In the genomic region with DNA sequence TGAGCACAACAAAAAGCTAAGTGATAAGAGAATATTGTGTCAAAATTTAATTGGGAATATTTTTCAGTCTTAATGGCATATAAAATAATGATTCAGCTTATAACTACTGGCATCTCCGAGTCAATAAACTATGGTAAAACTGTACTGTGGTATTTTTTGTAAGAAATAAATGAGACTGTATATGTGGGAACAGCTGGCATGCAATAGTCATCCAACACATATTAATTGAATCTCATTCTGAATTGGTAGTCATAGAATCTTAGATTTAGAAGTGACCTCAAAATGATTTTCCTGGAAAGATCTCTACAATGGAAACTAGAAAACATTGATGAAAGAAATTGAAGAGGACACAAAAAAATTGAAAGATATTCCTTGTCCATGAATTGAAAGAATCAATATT, we compare ENCODE assay signal across 29 cellular contexts.
"Had no signal": no experiment of that assay in that cellular context is flagged by ENCODE, and none has a peak within 500 bp of the region (broad histone marks: within the 10 kb centered on the region; RNA-seq: fewer than 3 reads in every experiment).

No MANE protein-coding gene starts in this region.

- H3K27ac Mint-ChIP-seq: stimulated activated effector memory CD8-positive, alpha-beta T cell treated with anti-CD3 and anti-CD28 coated beads, Interleukin-12 subunit alpha, Interleukin-12 subunit beta, amount 100 ng/mL, for 72 hours; stimulated activated memory B cell treated with anti-CD40 and anti-IgM and Interleukin-4, amounts not matched to agents 10 μg/mL and 1 μg/mL and 100 μg/mL, for 72 hours; stimulated activated naive B cell treated with anti-CD40 and anti-IgM and Interleukin-4, amounts not matched to agents 10 μg/mL and 1 μg/mL and 100 μg/mL, for 72 hours; stimulated activated naive CD8-positive, alpha-beta T cell treated with anti-CD3 and anti-CD28 coated beads, Interleukin-15, Interleukin-2, amounts not matched to agents 100 ng/mL and 50 ng/mL, for 24 hours; type B pancreatic cell had no signal

- ATAC-seq: stimulated activated effector memory CD8-positive, alpha-beta T cell treated with anti-CD3 and anti-CD28 coated beads, Interleukin-12 subunit alpha, Interleukin-12 subunit beta, amount 100 ng/mL, for 72 hours; stimulated activated memory B cell treated with anti-CD40 and anti-IgM and Interleukin-4, amounts not matched to agents 10 μg/mL and 1 μg/mL and 100 μg/mL, for 72 hours; stimulated activated naive B cell treated with anti-CD40 and anti-IgM and Interleukin-4, amounts not matched to agents 10 μg/mL and 1 μg/mL and 100 μg/mL, for 72 hours; stimulated activated naive CD8-positive, alpha-beta T cell treated with anti-CD3 and anti-CD28 coated beads, Interleukin-15, amount 100 ng/mL, for 72 hours; stimulated activated naive CD8-positive, alpha-beta T cell treated with anti-CD3 and anti-CD28 coated beads, Interleukin-15, Interleukin-2, amounts not matched to agents 100 U/mL and 50 U/mL, for 24 hours; upper lobe of right lung had no signal

- H3K9me3 Mint-ChIP-seq: stimulated activated naive CD8-positive, alpha-beta T cell treated with anti-CD3 and anti-CD28 coated beads, Interleukin-15, amount 100 ng/mL, for 72 hours had no signal

- H3K27me3 ChIP-seq: stomach, suprapubic skin, testis, thyroid gland, tibial artery, tibial nerve, upper lobe of left lung, upper lobe of right lung, uterus, vagina had no signal

- DNase-seq: stimulated activated CD4-positive, alpha-beta T cell treated with anti-CD3 and anti-CD28 coated beads, Interleukin-2, amount 100 ng/mL, for 48 hours; stimulated activated CD4-positive, alpha-beta T cell treated with anti-CD3 and anti-CD28 coated beads, Interleukin-4, amount 100 ng/mL, for 1 hour; stimulated activated CD4-positive, alpha-beta T cell treated with anti-CD3 and anti-CD28 coated beads, Interleukin-4, amount 100 ng/mL, for 24 hours; stimulated activated CD4-positive, alpha-beta T cell treated with anti-CD3 and anti-CD28 coated beads, Interleukin-4, amount 100 ng/mL, for 4 hours; stimulated activated CD8-positive, alpha-beta memory T cell treated with anti-CD3 and anti-CD28 coated beads, Interleukin-4, amount 100 ng/mL, for 48 hours; stimulated activated naive B cell treated with anti-CD40 and anti-IgM and Interleukin-4, amounts not matched to agents 10 μg/mL and 1 μg/mL and 100 μg/mL, for 72 hours; stimulated activated naive CD4-positive, alpha-beta T cell; stimulated activated naive CD4-positive, alpha-beta T cell treated with Interleukin-2 at 50 U/mL for 16 hours; stimulated activated naive CD8-positive, alpha-beta T cell treated with anti-CD3 and anti-CD28 coated beads, Interleukin-15, amount 100 ng/mL, for 72 hours; stimulated activated naive CD8-positive, alpha-beta T cell treated with anti-CD3 and anti-CD28 coated beads, Interleukin-15, Interleukin-2, amounts not matched to agents 100 U/mL and 50 U/mL, for 24 hours; stomach; substantia nigra; testis; thyroid gland; tibial artery; transverse colon; trophoblast cell; upper lobe of left lung; upper lobe of right lung; uterus had no signal

- H3K36me3 ChIP-seq: stomach, suprapubic skin, thoracic aorta, thyroid gland, tibial artery, tibial nerve, transverse colon, upper lobe of left lung, upper lobe of right lung, uterus, vagina had no signal

- H3K27ac ChIP-seq: stomach, suprapubic skin, testis, thoracic aorta, thyroid gland, tibial artery, tibial nerve, transverse colon, upper lobe of left lung, upper lobe of right lung, uterus, vagina had no signal

- H3K9me3 ChIP-seq: stomach, suprapubic skin, testis, thoracic aorta, thyroid gland, tibial artery, tibial nerve, transverse colon, upper lobe of left lung, upper lobe of right lung, uterus, vagina had no signal

- H3K27me3 Mint-ChIP-seq: type B pancreatic cell had no signal

- FAIRE-seq: urothelium cell line had no signal

- H3K4me1 Mint-ChIP-seq: stimulated activated effector memory CD8-positive, alpha-beta T cell treated with anti-CD3 and anti-CD28 coated beads, Interleukin-12 subunit alpha, Interleukin-12 subunit beta, amount 100 ng/mL, for 72 hours; stimulated activated memory B cell treated with anti-CD40 and anti-IgM and Interleukin-4, amounts not matched to agents 10 μg/mL and 1 μg/mL and 100 μg/mL, for 72 hours; stimulated activated naive B cell treated with anti-CD40 and anti-IgM and Interleukin-4, amounts not matched to agents 10 μg/mL and 1 μg/mL and 100 μg/mL, for 72 hours; stimulated activated naive CD8-positive, alpha-beta T cell treated with anti-CD3 and anti-CD28 coated beads, Interleukin-15, amount 100 ng/mL, for 72 hours had no signal

- H3K36me3 Mint-ChIP-seq: stimulated activated effector memory CD8-positive, alpha-beta T cell treated with anti-CD3 and anti-CD28 coated beads, Interleukin-12 subunit alpha, Interleukin-12 subunit beta, amount 100 ng/mL, for 72 hours; stimulated activated memory B cell treated with anti-CD40 and anti-IgM and Interleukin-4, amounts not matched to agents 10 μg/mL and 1 μg/mL and 100 μg/mL, for 72 hours; stimulated activated naive B cell treated with anti-CD40 and anti-IgM and Interleukin-4, amounts not matched to agents 10 μg/mL and 1 μg/mL and 100 μg/mL, for 72 hours; type B pancreatic cell had no signal

- H3K4me1 ChIP-seq: stomach, testis, thyroid gland, tibial artery, transverse colon, upper lobe of left lung, upper lobe of right lung, uterus had no signal

- H3K4me3 Mint-ChIP-seq: stimulated activated effector memory CD8-positive, alpha-beta T cell treated with anti-CD3 and anti-CD28 coated beads, Interleukin-12 subunit alpha, Interleukin-12 subunit beta, amount 100 ng/mL, for 72 hours; stimulated activated memory B cell treated with anti-CD40 and anti-IgM and Interleukin-4, amounts not matched to agents 10 μg/mL and 1 μg/mL and 100 μg/mL, for 72 hours; stimulated activated naive B cell treated with anti-CD40 and anti-IgM and Interleukin-4, amounts not matched to agents 10 μg/mL and 1 μg/mL and 100 μg/mL, for 72 hours; stimulated activated naive CD8-positive, alpha-beta T cell treated with anti-CD3 and anti-CD28 coated beads, Interleukin-15, amount 100 ng/mL, for 72 hours; stimulated activated naive CD8-positive, alpha-beta T cell treated with anti-CD3 and anti-CD28 coated beads, Interleukin-15, Interleukin-2, amounts not matched to agents 100 ng/mL and 50 ng/mL, for 24 hours; type B pancreatic cell had no signal

- H3K4me3 ChIP-seq: stomach, suprapubic skin, testis, thoracic aorta, thyroid gland, tibial artery, tibial nerve, transverse colon, upper lobe of left lung, upper lobe of right lung, uterus, vagina had no signal
